In the genomic region with DNA sequence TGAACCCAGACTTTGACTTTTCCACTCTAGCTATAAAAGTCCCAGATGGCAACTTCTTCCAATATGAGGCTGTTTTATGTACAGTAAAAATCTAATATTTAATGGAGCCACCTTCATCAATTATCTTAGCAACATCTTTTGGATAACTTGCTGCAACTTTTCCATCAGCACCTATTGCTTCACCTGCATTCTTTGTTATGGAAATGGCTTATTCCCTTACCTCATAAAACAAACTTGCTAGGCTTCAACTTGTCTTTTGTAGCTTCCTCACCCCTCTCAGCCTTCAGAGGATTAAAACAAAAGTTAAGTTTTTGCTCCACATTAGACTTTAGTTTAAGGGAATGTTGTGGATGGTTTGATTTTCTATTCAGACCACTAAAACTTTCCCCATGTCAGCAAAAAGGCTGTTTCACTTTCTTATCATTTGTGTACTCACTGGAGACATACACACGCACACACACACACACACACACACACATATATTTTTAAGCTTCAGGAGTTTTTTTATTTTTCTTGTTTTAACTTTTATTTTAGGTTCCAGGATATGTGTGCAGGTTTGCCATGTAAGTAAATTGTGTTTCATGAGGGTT, we compare ENCODE assay signal across 20 cellular contexts.
"Had no signal": no experiment of that assay in that cellular context is flagged by ENCODE, and none has a peak within 500 bp of the region (broad histone marks: within the 10 kb centered on the region; RNA-seq: fewer than 3 reads in every experiment).

No MANE protein-coding gene starts in this region.

- H3K4me3 ChIP-seq: SJCRH30 had no signal

- DNase-seq: activated CD4-positive, alpha-beta T cell treated with anti-CD3 and anti-CD28 coated beads for 4 hours; activated CD8-positive, alpha-beta memory T cell treated with anti-CD3 and anti-CD28 coated beads, Interleukin-2, amount 50 U/mL, for 4 hours; activated CD8-positive, alpha-beta T cell treated with anti-CD3 and anti-CD28 coated beads for 36 hours; activated effector memory CD4-positive, alpha-beta T cell treated with Interleukin-2 at 50 U/mL for 16 hours; activated naive CD4-positive, alpha-beta T cell; aorta; NCI-H1092; NCI-H1417; NCI-H2029; NCI-H2107; NCI-H2171 treated with DMSO at 0.1 percent for 48 hours; NCI-H226; NCI-H526; NCI-H82; NK-92 treated with Interleukin-12 subunit alpha and Interleukin-12 subunit beta, amount 100 ng/mL, for 24 hours; OCI-M1; Right ventricle myocardium superior; SJCRH30; SK-N-SH had no signal

- H3K4me2 ChIP-seq: SK-N-SH had no signal

- H3K9me3 ChIP-seq: SJCRH30, SK-N-SH had no signal

- H3K36me3 ChIP-seq: SJCRH30 had no signal

- H3K27me3 ChIP-seq: SJCRH30 had no signal

- H3K9me2 ChIP-seq: SK-N-SH had no signal

- H3K27ac ChIP-seq: RWPE1, SJCRH30 had no signal

- H3K9ac ChIP-seq: SK-N-SH had no signal

- H3K4me1 ChIP-seq: SJCRH30 had no signal
